In genomic region chr1:186500804-186501203, GRCh38 we compare ENCODE assay signal across 1 cellular context.
TF ChIP-seq lines count a peak whose summit lies in the region.

No MANE protein-coding gene starts in this region.

TF ChIP-seq in GM23338, 12 proteins besides CTCF, POLR2A, EP300 and RAD21 (continued from another document):
- TF ChIP-seq, protein P1, sequence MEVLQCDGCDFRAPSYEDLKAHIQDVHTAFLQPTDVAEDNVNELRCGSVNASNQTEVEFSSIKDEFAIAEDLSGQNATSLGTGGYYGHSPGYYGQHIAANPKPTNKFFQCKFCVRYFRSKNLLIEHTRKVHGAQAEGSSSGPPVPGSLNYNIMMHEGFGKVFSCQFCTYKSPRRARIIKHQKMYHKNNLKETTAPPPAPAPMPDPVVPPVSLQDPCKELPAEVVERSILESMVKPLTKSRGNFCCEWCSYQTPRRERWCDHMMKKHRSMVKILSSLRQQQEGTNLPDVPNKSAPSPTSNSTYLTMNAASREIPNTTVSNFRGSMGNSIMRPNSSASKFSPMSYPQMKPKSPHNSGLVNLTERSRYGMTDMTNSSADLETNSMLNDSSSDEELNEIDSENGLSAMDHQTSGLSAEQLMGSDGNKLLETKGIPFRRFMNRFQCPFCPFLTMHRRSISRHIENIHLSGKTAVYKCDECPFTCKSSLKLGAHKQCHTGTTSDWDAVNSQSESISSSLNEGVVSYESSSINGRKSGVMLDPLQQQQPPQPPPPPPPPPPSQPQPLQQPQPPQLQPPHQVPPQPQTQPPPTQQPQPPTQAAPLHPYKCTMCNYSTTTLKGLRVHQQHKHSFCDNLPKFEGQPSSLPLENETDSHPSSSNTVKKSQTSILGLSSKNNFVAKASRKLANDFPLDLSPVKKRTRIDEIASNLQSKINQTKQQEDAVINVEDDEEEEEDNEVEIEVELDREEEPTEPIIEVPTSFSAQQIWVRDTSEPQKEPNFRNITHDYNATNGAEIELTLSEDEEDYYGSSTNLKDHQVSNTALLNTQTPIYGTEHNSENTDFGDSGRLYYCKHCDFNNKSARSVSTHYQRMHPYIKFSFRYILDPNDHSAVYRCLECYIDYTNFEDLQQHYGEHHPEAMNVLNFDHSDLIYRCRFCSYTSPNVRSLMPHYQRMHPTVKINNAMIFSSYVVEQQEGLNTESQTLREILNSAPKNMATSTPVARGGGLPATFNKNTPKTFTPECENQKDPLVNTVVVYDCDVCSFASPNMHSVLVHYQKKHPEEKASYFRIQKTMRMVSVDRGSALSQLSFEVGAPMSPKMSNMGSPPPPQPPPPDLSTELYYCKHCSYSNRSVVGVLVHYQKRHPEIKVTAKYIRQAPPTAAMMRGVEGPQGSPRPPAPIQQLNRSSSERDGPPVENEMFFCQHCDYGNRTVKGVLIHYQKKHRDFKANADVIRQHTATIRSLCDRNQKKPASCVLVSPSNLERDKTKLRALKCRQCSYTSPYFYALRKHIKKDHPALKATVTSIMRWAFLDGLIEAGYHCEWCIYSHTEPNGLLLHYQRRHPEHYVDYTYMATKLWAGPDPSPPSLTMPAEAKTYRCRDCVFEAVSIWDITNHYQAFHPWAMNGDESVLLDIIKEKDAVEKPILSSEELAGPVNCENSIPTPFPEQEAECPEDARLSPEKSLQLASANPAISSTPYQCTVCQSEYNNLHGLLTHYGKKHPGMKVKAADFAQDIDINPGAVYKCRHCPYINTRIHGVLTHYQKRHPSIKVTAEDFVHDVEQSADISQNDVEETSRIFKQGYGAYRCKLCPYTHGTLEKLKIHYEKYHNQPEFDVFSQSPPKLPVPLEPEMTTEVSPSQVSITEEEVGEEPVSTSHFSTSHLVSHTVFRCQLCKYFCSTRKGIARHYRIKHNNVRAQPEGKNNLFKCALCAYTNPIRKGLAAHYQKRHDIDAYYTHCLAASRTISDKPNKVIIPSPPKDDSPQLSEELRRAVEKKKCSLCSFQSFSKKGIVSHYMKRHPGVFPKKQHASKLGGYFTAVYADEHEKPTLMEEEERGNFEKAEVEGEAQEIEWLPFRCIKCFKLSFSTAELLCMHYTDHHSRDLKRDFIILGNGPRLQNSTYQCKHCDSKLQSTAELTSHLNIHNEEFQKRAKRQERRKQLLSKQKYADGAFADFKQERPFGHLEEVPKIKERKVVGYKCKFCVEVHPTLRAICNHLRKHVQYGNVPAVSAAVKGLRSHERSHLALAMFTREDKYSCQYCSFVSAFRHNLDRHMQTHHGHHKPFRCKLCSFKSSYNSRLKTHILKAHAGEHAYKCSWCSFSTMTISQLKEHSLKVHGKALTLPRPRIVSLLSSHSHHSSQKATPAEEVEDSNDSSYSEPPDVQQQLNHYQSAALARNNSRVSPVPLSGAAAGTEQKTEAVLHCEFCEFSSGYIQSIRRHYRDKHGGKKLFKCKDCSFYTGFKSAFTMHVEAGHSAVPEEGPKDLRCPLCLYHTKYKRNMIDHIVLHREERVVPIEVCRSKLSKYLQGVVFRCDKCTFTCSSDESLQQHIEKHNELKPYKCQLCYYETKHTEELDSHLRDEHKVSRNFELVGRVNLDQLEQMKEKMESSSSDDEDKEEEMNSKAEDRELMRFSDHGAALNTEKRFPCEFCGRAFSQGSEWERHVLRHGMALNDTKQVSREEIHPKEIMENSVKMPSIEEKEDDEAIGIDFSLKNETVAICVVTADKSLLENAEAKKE (CRISPR knock-in tag; IDR thresholded peaks at IDR 0.05), result no peak
TF ChIP-seq in GM23338: peak in this region for 0.
